10 cellular contexts compared by ENCODE assay signal in the genomic region with DNA sequence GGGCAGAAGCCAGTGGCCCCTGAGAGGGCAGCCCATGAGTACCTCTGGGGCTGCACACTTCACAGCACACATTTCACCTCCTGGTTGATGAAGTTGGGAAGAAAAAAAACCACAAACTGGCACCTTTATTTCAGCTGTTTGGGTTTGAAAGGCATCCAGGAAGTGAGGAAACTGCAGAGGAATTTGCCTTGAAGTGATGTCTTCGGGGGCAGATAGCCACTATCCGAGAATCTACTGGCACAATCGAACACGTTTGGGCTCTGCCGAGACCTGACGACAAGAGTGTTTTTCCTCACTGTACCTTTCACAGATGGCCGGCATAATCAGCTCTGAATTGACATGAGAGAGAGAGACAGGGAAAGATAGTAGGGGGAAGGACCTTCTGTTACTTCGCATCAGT. TPM values are rescaled to one million over a fixed set of nuclear protein-coding genes. Genes with fewer than 3 reads are reported as not detected.
DNase-seq lines count a peak whose midpoint lies in the region; ATAC-seq, FAIRE-seq and TF ChIP-seq lines count a peak whose summit lies in the region.
"Had no signal": no experiment of that assay in that cellular context is flagged by ENCODE, and none has a peak within 500 bp of the region (broad histone marks: within the 10 kb centered on the region; RNA-seq: fewer than 3 reads in every experiment).

No MANE protein-coding gene starts in this region.

- WGBS in HUES64, result 54% methylated on average over 8 of the region's 8 CpGs
- WGBS in mesodermal cell (ENCODE audit: insufficient coverage in 2 of 2), 2 experiments, result 39 to 45% methylated on average over 7 of the region's 8 CpGs

- no peak for TF ChIP-seq CTCF in bronchial epithelial cell (IDR thresholded peaks at IDR 0.05; ENCODE audit: insufficient read depth, low read length, severe bottlenecking)

- peak overlapping the region; percentile 93 for H3K27ac ChIP-seq in HUES64 (ENCODE audit: low read depth, low read length)
- peak overlapping the region; percentile 72 for H3K27ac ChIP-seq in mesodermal cell (ENCODE audit: low read depth, low read length, severe bottlenecking)

- no peak for ATAC-seq in HG03442 (IDR thresholded peaks at IDR 0.05; ENCODE audit: unreplicated experiment)
- ATAC-seq in left lobe of liver, result no peak

- H3K36me3 ChIP-seq in HUES64 (ENCODE audit: insufficient read depth, low read length), result peaks cover 23% of the 10 kb centered on the region
- no peaks in the 10 kb centered on the region for H3K36me3 ChIP-seq in bronchial epithelial cell (ENCODE audit: control insufficient read depth, insufficient read depth, low read length)
- no peaks in the 10 kb centered on the region for H3K36me3 ChIP-seq in mesodermal cell (ENCODE audit: control insufficient read depth, insufficient read depth, low read length)

- H3K27me3 ChIP-seq in HUES64 (ENCODE audit: insufficient read depth, low read length) (no peaks in the 10 kb centered on the region), bronchial epithelial cell (ENCODE audit: control insufficient read depth, insufficient read depth, low read length) (no peaks in the 10 kb centered on the region)

- H3K9me3 ChIP-seq in HUES64 (ENCODE audit: insufficient read depth, low read depth, low read length), result no peaks in the 10 kb centered on the region
- H3K9me3 ChIP-seq in mesodermal cell (ENCODE audit: control insufficient read depth, low read length), result no peaks in the 10 kb centered on the region

- peak; percentile 45 for DNase-seq in AG08396 (ENCODE audit: low spot score)
- DNase-seq in bronchial epithelial cell (ENCODE audit: low read depth), result peak; percentile 82
- no peak for DNase-seq in NCI-H345 (lab: John Stamatoyannopoulos, UW)
- no peak for DNase-seq in left lobe of liver (ENCODE audit: low spot score)
- DNase-seq in MV-4-11 (lab: John Stamatoyannopoulos, UW), result no peak
- DNase-seq: CD4-positive, alpha-beta T cell; head of caudate nucleus had no signal

- peak overlapping the region; percentile 76 for H3K9ac ChIP-seq in HUES64 (ENCODE audit: low read depth, low read length)

- no peak for FAIRE-seq in bronchial epithelial cell (lab: Jason Lieb, UNC)

- peaks cover 71% of the 10 kb centered on the region for H3K4me1 ChIP-seq in HUES64 (ENCODE audit: insufficient read depth, low read length)
- peaks cover 42% of the 10 kb centered on the region for H3K4me1 ChIP-seq in mesodermal cell (ENCODE audit: control insufficient read depth, insufficient read depth, low read length, poor library complexity, severe bottlenecking)

- H3K4me3 ChIP-seq in HUES64 (ENCODE audit: low read length) (no peak overlapping the region), bronchial epithelial cell (ENCODE audit: low read depth, low read length) (no peak overlapping the region), mesodermal cell (ENCODE audit: extremely low read depth, insufficient read depth, low read length, poor library complexity, severe bottlenecking) (no peak overlapping the region)

RNA-seq across cellular contexts. Expression of gene LRIG1, which starts 59.7 kb away (rescaled TPM):
- 54.1 TPM for polyA plus RNA-seq in HUES64 (2013, experiment 1 of 2)
- polyA plus RNA-seq in HUES64 (2013, experiment 2 of 2), result 69.7 TPM
- total RNA-seq in bronchial epithelial cell (11.6 and 30.9 TPM in 2 replicates), left lobe of liver (18.6 TPM)
- polyA plus RNA-seq in mesodermal cell (2013, experiment 1 of 2), result 22.6 TPM
- polyA plus RNA-seq in mesodermal cell (2013, experiment 2 of 2), result 15.3 TPM

Comparison
In these comparisons a context has a peak if more than half of its experiments do, and no peak if none do; other contexts are left out.
1. DNase-seq: peak in AG08396 (single experiment) and bronchial epithelial cell (single experiment); none in NCI-H345 (single experiment), left lobe of liver (single experiment) and MV-4-11 (single experiment).